Comparison of ENCODE assay signal across 12 cellular contexts in the genomic region with DNA sequence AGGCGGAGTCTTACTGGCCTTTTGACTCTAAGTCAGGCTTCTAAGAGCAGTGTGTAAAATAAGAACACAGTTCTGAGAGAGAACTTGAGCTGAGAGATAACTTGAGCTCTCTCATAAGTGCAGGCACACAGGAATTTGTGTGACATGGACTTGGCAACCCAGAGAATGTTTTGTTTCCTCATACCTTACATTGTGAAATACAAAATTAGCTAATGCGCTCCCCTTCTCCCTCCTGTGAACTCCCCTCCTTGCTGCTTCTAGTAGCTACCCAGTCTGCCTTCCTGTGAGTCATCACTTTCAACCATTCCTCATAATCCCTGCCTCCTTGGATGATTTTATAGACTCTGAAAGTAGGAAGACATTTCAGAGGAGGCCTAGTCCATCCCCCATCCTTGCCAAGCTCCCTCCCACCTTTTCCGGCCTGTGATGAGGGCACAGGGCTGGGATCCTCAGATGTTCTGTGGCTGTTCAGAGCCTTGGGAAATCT. TPM values are rescaled to one million over a fixed set of nuclear protein-coding genes. Genes with fewer than 3 reads are reported as not detected.
DNase-seq lines count a peak whose midpoint lies in the region; ATAC-seq and TF ChIP-seq lines count a peak whose summit lies in the region.
"Had no signal": no experiment of that assay in that cellular context is flagged by ENCODE, and none has a peak within 500 bp of the region (broad histone marks: within the 10 kb centered on the region; RNA-seq: fewer than 3 reads in every experiment).

No MANE protein-coding gene starts in this region.

- DNase-seq in activated naive CD4-positive, alpha-beta T cell treated with anti-CD3 and anti-CD28 coated beads, Interleukin-2, amount 10 ng/mL, durations not matched to agents 7 days and 5 days = no peak
- no peak for DNase-seq in activated naive CD4-positive, alpha-beta T cell (lab: John Stamatoyannopoulos, UW)
- DNase-seq in brain pericyte (ENCODE audit: low read depth, low spot score) (peak; percentile 43), left lung (peak in 1 of 2 donors; percentile 62), HUDEP-2 (lab: John Stamatoyannopoulos, UW; ENCODE audit: unreplicated experiment in 76 of 76) (no peak), NCI-H446 (lab: John Stamatoyannopoulos, UW) (no peak), NCI-H2107 (lab: John Stamatoyannopoulos, UW) (no peak)
- DNase-seq: central memory CD4-positive, alpha-beta T cell; H7; RPMI8226 had no signal

- no peaks in the 10 kb centered on the region for H3K36me3 ChIP-seq in left lung

- peak overlapping the region; percentile 13 for H3K27ac Mint-ChIP-seq in activated naive CD4-positive, alpha-beta T cell treated with anti-CD3 and anti-CD28 coated beads, Interleukin-2, amount 10 ng/mL, durations not matched to agents 7 days and 5 days

- H3K27me3 Mint-ChIP-seq in activated naive CD4-positive, alpha-beta T cell treated with anti-CD3 and anti-CD28 coated beads, Interleukin-2, amount 10 ng/mL, durations not matched to agents 7 days and 5 days = peaks cover 37% of the 10 kb centered on the region

- TF ChIP-seq CTCF in left lung (IDR thresholded peaks at IDR 0.05) = no peak

- no peaks in the 10 kb centered on the region for H3K9me3 Mint-ChIP-seq in activated naive CD4-positive, alpha-beta T cell treated with anti-CD3 and anti-CD28 coated beads, Interleukin-2, amount 10 ng/mL, durations not matched to agents 7 days and 5 days

- H3K4me1 ChIP-seq in left lung = peaks cover 7 to 17% of the 10 kb centered on the region in 2 donors
- H3K4me1 ChIP-seq: parathyroid adenoma had no signal

- H3K27me3 ChIP-seq in left lung = no peaks in the 10 kb centered on the region

- H3K36me3 Mint-ChIP-seq in activated naive CD4-positive, alpha-beta T cell treated with anti-CD3 and anti-CD28 coated beads, Interleukin-2, amount 10 ng/mL, durations not matched to agents 7 days and 5 days = no peaks in the 10 kb centered on the region

- CTCF ChIA-PET in activated naive CD4-positive, alpha-beta T cell treated with anti-CD3 and anti-CD28 coated beads, Interleukin-2, amount 10 ng/mL, durations not matched to agents 7 days and 5 days (lab: Charles Lee) = no interaction called here

- no peak overlapping the region for H3K4me3 Mint-ChIP-seq in activated naive CD4-positive, alpha-beta T cell treated with anti-CD3 and anti-CD28 coated beads, Interleukin-2, amount 10 ng/mL, durations not matched to agents 7 days and 5 days

- H3K9me3 ChIP-seq in left lung = peaks cover 0 to 5% of the 10 kb centered on the region in 2 donors

- no peak overlapping the region for H3K4me3 ChIP-seq in left lung

- H3K4me1 Mint-ChIP-seq in activated naive CD4-positive, alpha-beta T cell treated with anti-CD3 and anti-CD28 coated beads, Interleukin-2, amount 10 ng/mL, durations not matched to agents 7 days and 5 days = no peaks in the 10 kb centered on the region

- intact Hi-C loops in left lung (cut with DNase I) = no loop called here

- H3K27ac ChIP-seq in left lung = peak overlapping the region; percentile 65 to 66
- H3K27ac ChIP-seq: parathyroid adenoma had no signal

- peak; percentile 87 for ATAC-seq in left lung
- ATAC-seq in HG02571 (IDR thresholded peaks at IDR 0.05; ENCODE audit: unreplicated experiment) = no peak

RNA-seq across cellular contexts. Expression of a gene that starts 22.6 kb away (rescaled TPM):
- total RNA-seq in left lung = under 1 TPM; 0.29 to 0.35 TPM

RNA-seq across cellular contexts. Expression of a gene that starts 27.0 kb away (rescaled TPM):
- total RNA-seq in left lung = 10 to 100 TPM; 39.9 to 41.2 TPM
